17 cellular contexts compared by ENCODE assay signal in genomic region chr10:123045961-123046731, GRCh38. TPM values are rescaled to one million over a fixed set of nuclear protein-coding genes. Genes with fewer than 3 reads are reported as not detected.
DNase-seq lines count a peak whose midpoint lies in the region; ATAC-seq and TF ChIP-seq lines count a peak whose summit lies in the region.
"Had no signal": no experiment of that assay in that cellular context is flagged by ENCODE, and none has a peak within 500 bp of the region (broad histone marks: within the 10 kb centered on the region; RNA-seq: fewer than 3 reads in every experiment).

No MANE protein-coding gene starts in this region.

- no peak overlapping the region for H3K27ac ChIP-seq in dorsolateral prefrontal cortex
- H3K27ac ChIP-seq: 22Rv1, BLaER1, KMS-11 had no signal

- no peaks in the 10 kb centered on the region for H3K9me3 Mint-ChIP-seq in activated CD4-positive, alpha-beta T cell treated with anti-CD3 and anti-CD28 coated beads for 36 hours (ENCODE audit: low read depth)
- H3K9me3 Mint-ChIP-seq in activated CD4-positive, alpha-beta T cell treated with anti-CD3 and anti-CD28 coated beads, Interleukin-2, amount 10 ng/mL, durations not matched to agents 7 days and 5 days, result no peaks in the 10 kb centered on the region
- H3K9me3 Mint-ChIP-seq in activated T-helper 17 cell treated with anti-CD3 and anti-CD28 coated beads, Interleukin-2, amount 50 U/mL, for 72 hours, result no peaks in the 10 kb centered on the region
- H3K9me3 Mint-ChIP-seq: CD14-positive monocyte; CD4-positive, alpha-beta memory T cell; H9 had no signal

- peaks cover 14% of the 10 kb centered on the region for H3K36me3 Mint-ChIP-seq in activated CD4-positive, alpha-beta T cell treated with anti-CD3 and anti-CD28 coated beads for 36 hours (ENCODE audit: low read depth)
- peaks cover 6% of the 10 kb centered on the region for H3K36me3 Mint-ChIP-seq in activated CD4-positive, alpha-beta T cell treated with anti-CD3 and anti-CD28 coated beads, Interleukin-2, amount 10 ng/mL, durations not matched to agents 7 days and 5 days (ENCODE audit: low read depth)
- peaks cover 67% of the 10 kb centered on the region for H3K36me3 Mint-ChIP-seq in activated T-helper 17 cell treated with anti-CD3 and anti-CD28 coated beads, Interleukin-2, amount 50 U/mL, for 72 hours (ENCODE audit: low read depth)

- H3K4me3 ChIP-seq in dorsolateral prefrontal cortex, result no peak overlapping the region
- H3K4me3 ChIP-seq: BLaER1 had no signal

- ATAC-seq in activated CD4-positive, alpha-beta T cell treated with anti-CD3 and anti-CD28 coated beads for 36 hours, result peak; percentile 59
- peak; percentile 56 for ATAC-seq in GM21423 (IDR thresholded peaks at IDR 0.05; ENCODE audit: unreplicated experiment)
- peak; percentile 56 for ATAC-seq in HG03139 (IDR thresholded peaks at IDR 0.05; ENCODE audit: unreplicated experiment)
- peak; percentile 56 for ATAC-seq in activated T-helper 17 cell treated with anti-CD3 and anti-CD28 coated beads, Interleukin-2, amount 50 U/mL, for 72 hours (replicated peaks)
- no peak for ATAC-seq in GM19023 (IDR thresholded peaks at IDR 0.05; ENCODE audit: unreplicated experiment)

- TF ChIP-seq CTCF in dorsolateral prefrontal cortex (IDR thresholded peaks at IDR 0.05 in 54 of 56, conservative IDR thresholded peaks at IDR 0.05 in 2 of 56; ENCODE audit: low read depth in 1 of 56, partially characterized antibody in 56 of 56), result no peak

- DNase-seq in activated CD4-positive, alpha-beta T cell treated with anti-CD3 and anti-CD28 coated beads for 36 hours, result no peak
- DNase-seq in activated CD4-positive, alpha-beta T cell treated with anti-CD3 and anti-CD28 coated beads, Interleukin-2, amount 10 ng/mL, durations not matched to agents 7 days and 5 days, result no peak
- DNase-seq in dorsolateral prefrontal cortex, result no peak
- DNase-seq in pons (ENCODE audit: low spot score), result no peak
- DNase-seq: CD4-positive, alpha-beta memory T cell; DMS153; DMS79; GDM1; H9 had no signal

- H3K4me1 Mint-ChIP-seq in activated CD4-positive, alpha-beta T cell treated with anti-CD3 and anti-CD28 coated beads for 36 hours, result peaks cover 3% of the 10 kb centered on the region
- no peaks in the 10 kb centered on the region for H3K4me1 Mint-ChIP-seq in activated CD4-positive, alpha-beta T cell treated with anti-CD3 and anti-CD28 coated beads, Interleukin-2, amount 10 ng/mL, durations not matched to agents 7 days and 5 days
- no peaks in the 10 kb centered on the region for H3K4me1 Mint-ChIP-seq in activated T-helper 17 cell treated with anti-CD3 and anti-CD28 coated beads, Interleukin-2, amount 50 U/mL, for 72 hours
- H3K4me1 Mint-ChIP-seq: CD14-positive monocyte had no signal

- CTCF ChIA-PET in activated CD4-positive, alpha-beta T cell treated with anti-CD3 and anti-CD28 coated beads for 36 hours (lab: Charles Lee), result interaction anchor here (0.7 to 2.1 kb wide), 5 partner anchors 10 to 87 kb away, joined by 3 to 5 read pairs (median 4); no protein-coding TSS in a partner anchor
- CTCF ChIA-PET in activated CD4-positive, alpha-beta T cell treated with anti-CD3 and anti-CD28 coated beads, Interleukin-2, amount 10 ng/mL, durations not matched to agents 7 days and 5 days (lab: Charles Lee), result interaction anchor here (1.1 kb wide), 1 partner anchor 10 kb away, joined by 4 read pairs; no protein-coding TSS in a partner anchor

- intact Hi-C loops in activated CD4-positive, alpha-beta T cell treated with anti-CD3 and anti-CD28 coated beads for 36 hours (cut with DNase I, micrococcal nuclease), result loop anchor here in 1 of 2 experiments (2.0 to 10.0 kb wide), 2 partner anchors 339 to 513 kb away; no protein-coding TSS in a partner anchor
- intact Hi-C loops in dorsolateral prefrontal cortex (cut with DNase I), result loop anchor here in 1 of 2 donors (10.0 kb wide), 1 partner anchor 339 kb away; no protein-coding TSS in a partner anchor

- no peaks in the 10 kb centered on the region for H3K27me3 ChIP-seq in dorsolateral prefrontal cortex
- H3K27me3 ChIP-seq: BLaER1 had no signal

- no peaks in the 10 kb centered on the region for H3K27me3 Mint-ChIP-seq in activated CD4-positive, alpha-beta T cell treated with anti-CD3 and anti-CD28 coated beads for 36 hours
- no peaks in the 10 kb centered on the region for H3K27me3 Mint-ChIP-seq in activated CD4-positive, alpha-beta T cell treated with anti-CD3 and anti-CD28 coated beads, Interleukin-2, amount 10 ng/mL, durations not matched to agents 7 days and 5 days
- no peaks in the 10 kb centered on the region for H3K27me3 Mint-ChIP-seq in activated T-helper 17 cell treated with anti-CD3 and anti-CD28 coated beads, Interleukin-2, amount 50 U/mL, for 72 hours
- H3K27me3 Mint-ChIP-seq: CD4-positive, alpha-beta memory T cell had no signal

- POLR2A ChIA-PET in activated CD4-positive, alpha-beta T cell treated with anti-CD3 and anti-CD28 coated beads for 36 hours (lab: Charles Lee), result no interaction called here
- POLR2A ChIA-PET in activated CD4-positive, alpha-beta T cell treated with anti-CD3 and anti-CD28 coated beads, Interleukin-2, amount 10 ng/mL, durations not matched to agents 7 days and 5 days (lab: Charles Lee), result no interaction called here

- no peak overlapping the region for H3K27ac Mint-ChIP-seq in activated CD4-positive, alpha-beta T cell treated with anti-CD3 and anti-CD28 coated beads for 36 hours
- H3K27ac Mint-ChIP-seq in activated CD4-positive, alpha-beta T cell treated with anti-CD3 and anti-CD28 coated beads, Interleukin-2, amount 10 ng/mL, durations not matched to agents 7 days and 5 days, result no peak overlapping the region
- H3K27ac Mint-ChIP-seq in activated T-helper 17 cell treated with anti-CD3 and anti-CD28 coated beads, Interleukin-2, amount 50 U/mL, for 72 hours, result no peak overlapping the region
- H3K27ac Mint-ChIP-seq: CD14-positive monocyte; CD4-positive, alpha-beta memory T cell; H9 had no signal

- no peak overlapping the region for H3K4me3 Mint-ChIP-seq in activated CD4-positive, alpha-beta T cell treated with anti-CD3 and anti-CD28 coated beads for 36 hours
- H3K4me3 Mint-ChIP-seq in activated CD4-positive, alpha-beta T cell treated with anti-CD3 and anti-CD28 coated beads, Interleukin-2, amount 10 ng/mL, durations not matched to agents 7 days and 5 days, result no peak overlapping the region
- H3K4me3 Mint-ChIP-seq in activated T-helper 17 cell treated with anti-CD3 and anti-CD28 coated beads, Interleukin-2, amount 50 U/mL, for 72 hours, result no peak overlapping the region
- H3K4me3 Mint-ChIP-seq: CD14-positive monocyte; CD4-positive, alpha-beta memory T cell; H9 had no signal

RNA-seq across cellular contexts. Expression of gene ACADSB, which starts 37.3 kb away (rescaled TPM):
- total RNA-seq in activated CD4-positive, alpha-beta T cell treated with anti-CD3 and anti-CD28 coated beads for 36 hours, result 10 to 100 TPM; 24.0 to 25.5 TPM
- total RNA-seq in activated CD4-positive, alpha-beta T cell treated with anti-CD3 and anti-CD28 coated beads, Interleukin-2, amount 10 ng/mL, durations not matched to agents 7 days and 5 days, result 10 to 100 TPM; 21.4 to 25.1 TPM
- total RNA-seq in activated T-helper 17 cell treated with anti-CD3 and anti-CD28 coated beads, Interleukin-2, amount 50 U/mL, for 72 hours, result 10 to 100 TPM; 25.1 to 30.6 TPM
- total RNA-seq in dorsolateral prefrontal cortex, result 10 to 100 TPM; 16.7 to 59.4 (median 42.6) TPM

RNA-seq across cellular contexts. Expression of gene IKZF5, which starts 37.6 kb away (rescaled TPM):
- 10 to 100 TPM in 1 of 2 experiments, 1 to 10 TPM in 1; 9.4 to 14.1 TPM for total RNA-seq in activated CD4-positive, alpha-beta T cell treated with anti-CD3 and anti-CD28 coated beads for 36 hours
- total RNA-seq in activated CD4-positive, alpha-beta T cell treated with anti-CD3 and anti-CD28 coated beads, Interleukin-2, amount 10 ng/mL, durations not matched to agents 7 days and 5 days, result 10 to 100 TPM; 14.3 to 14.6 TPM
- total RNA-seq in activated T-helper 17 cell treated with anti-CD3 and anti-CD28 coated beads, Interleukin-2, amount 50 U/mL, for 72 hours, result 10 to 100 TPM; 15.0 to 18.4 TPM
- total RNA-seq in dorsolateral prefrontal cortex, result 10 to 100 TPM; 18.6 to 44.3 (median 28.3) TPM
